In the genomic region with DNA sequence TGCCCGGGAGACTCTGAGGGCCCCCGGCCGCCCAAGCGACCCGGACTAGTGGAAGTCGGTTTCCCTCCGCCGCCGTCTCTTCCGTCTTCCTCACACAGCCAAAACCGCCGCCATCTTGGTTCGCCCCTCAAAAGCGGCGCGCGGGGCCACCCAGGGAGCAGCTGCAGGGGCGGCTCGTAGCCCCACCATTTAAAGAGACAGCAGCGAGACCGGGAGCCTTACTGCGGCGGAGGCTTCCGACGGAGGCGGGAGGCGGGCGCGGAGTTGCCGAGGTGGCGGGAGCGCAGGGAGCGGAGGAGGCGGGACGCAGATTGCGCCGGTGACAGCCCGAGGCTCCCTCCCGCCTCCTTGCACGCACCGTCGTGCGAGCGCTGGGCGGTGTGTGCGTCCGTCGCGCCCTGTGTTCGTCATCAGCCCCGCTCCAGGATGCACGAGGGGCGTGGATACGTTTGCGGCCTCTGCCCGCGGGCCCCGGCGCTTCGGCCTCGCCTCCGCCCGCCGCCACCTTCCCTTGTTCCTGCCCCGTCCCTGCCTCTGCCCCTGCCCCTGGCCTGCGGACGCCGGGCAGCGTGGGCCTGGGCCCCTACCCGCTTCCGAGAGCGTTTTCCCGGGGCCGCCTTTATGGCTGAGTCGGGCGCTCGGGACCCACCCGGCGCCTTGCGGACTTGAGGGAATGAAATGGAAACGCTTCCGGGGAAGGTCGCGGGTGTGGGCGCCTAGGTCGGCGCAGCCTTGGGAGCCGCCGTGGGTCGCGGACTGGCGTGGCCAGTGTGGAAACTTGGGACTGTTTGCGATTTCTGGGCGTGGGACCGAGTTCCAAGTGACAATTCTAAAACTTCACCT, we compare ENCODE assay signal across 1 cellular context.
A peak's percentile ranks its signal among the peaks of the same experiment; 100 is the strongest.
TF ChIP-seq lines count a peak whose summit lies in the region.

A gene (minus strand): TSS at position 140 of the 843 bp plus-strand sequence. CDS start 663 bp downstream, outside the sequence.

TF ChIP-seq in A549, 52 proteins besides CTCF, POLR2A, EP300 and RAD21 (continued from another document):
- TF ChIP-seq, protein P1, sequence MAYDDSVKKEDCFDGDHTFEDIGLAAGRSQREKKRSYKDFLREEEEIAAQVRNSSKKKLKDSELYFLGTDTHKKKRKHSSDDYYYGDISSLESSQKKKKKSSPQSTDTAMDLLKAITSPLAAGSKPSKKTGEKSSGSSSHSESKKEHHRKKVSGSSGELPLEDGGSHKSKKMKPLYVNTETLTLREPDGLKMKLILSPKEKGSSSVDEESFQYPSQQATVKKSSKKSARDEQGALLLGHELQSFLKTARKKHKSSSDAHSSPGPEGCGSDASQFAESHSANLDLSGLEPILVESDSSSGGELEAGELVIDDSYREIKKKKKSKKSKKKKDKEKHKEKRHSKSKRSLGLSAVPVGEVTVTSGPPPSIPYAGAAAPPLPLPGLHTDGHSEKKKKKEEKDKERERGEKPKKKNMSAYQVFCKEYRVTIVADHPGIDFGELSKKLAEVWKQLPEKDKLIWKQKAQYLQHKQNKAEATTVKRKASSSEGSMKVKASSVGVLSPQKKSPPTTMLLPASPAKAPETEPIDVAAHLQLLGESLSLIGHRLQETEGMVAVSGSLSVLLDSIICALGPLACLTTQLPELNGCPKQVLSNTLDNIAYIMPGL (CRISPR knock-in tag; IDR thresholded peaks at IDR 0.05; ENCODE audit: borderline replicate concordance): 0 out of 2 replicates have a peak, but pooled peaks have one; percentile 58
- TF ChIP-seq CEBPB (IDR thresholded peaks at IDR 0.05): no peak; a peak in 1 of 4 replicates
- TF ChIP-seq, protein P2, sequence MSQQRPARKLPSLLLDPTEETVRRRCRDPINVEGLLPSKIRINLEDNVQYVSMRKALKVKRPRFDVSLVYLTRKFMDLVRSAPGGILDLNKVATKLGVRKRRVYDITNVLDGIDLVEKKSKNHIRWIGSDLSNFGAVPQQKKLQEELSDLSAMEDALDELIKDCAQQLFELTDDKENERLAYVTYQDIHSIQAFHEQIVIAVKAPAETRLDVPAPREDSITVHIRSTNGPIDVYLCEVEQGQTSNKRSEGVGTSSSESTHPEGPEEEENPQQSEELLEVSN (IDR thresholded peaks at IDR 0.05; ENCODE audit: borderline replicate concordance, low read depth): peak; percentile 87; the same call in 1 of the 2 replicates
- TF ChIP-seq JUNB (IDR thresholded peaks at IDR 0.05): no peak
- TF ChIP-seq MAFK (IDR thresholded peaks at IDR 0.05; ENCODE audit: partially characterized antibody): peak; percentile 3
- no peak; the same call in 1 of the 2 replicates for TF ChIP-seq ZSCAN20 (CRISPR knock-in tag; IDR thresholded peaks at IDR 0.05)
- TF ChIP-seq, protein P3, sequence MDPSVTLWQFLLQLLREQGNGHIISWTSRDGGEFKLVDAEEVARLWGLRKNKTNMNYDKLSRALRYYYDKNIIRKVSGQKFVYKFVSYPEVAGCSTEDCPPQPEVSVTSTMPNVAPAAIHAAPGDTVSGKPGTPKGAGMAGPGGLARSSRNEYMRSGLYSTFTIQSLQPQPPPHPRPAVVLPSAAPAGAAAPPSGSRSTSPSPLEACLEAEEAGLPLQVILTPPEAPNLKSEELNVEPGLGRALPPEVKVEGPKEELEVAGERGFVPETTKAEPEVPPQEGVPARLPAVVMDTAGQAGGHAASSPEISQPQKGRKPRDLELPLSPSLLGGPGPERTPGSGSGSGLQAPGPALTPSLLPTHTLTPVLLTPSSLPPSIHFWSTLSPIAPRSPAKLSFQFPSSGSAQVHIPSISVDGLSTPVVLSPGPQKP (IDR thresholded peaks at IDR 0.05; ENCODE audit: low read depth, low read length): no peak
- TF ChIP-seq FOSB (CRISPR knock-in tag; IDR thresholded peaks at IDR 0.05): no peak
- no peak for TF ChIP-seq FOSL2 (IDR thresholded peaks at IDR 0.05)
- no peak for TF ChIP-seq FOSL2 (CRISPR knock-in tag; IDR thresholded peaks at IDR 0.05)
- TF ChIP-seq, protein P4, sequence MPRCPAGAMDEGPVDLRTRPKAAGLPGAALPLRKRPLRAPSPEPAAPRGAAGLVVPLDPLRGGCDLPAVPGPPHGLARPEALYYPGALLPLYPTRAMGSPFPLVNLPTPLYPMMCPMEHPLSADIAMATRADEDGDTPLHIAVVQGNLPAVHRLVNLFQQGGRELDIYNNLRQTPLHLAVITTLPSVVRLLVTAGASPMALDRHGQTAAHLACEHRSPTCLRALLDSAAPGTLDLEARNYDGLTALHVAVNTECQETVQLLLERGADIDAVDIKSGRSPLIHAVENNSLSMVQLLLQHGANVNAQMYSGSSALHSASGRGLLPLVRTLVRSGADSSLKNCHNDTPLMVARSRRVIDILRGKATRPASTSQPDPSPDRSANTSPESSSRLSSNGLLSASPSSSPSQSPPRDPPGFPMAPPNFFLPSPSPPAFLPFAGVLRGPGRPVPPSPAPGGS (IDR thresholded peaks at IDR 0.05): peak; percentile 79; the same call in 2 of the 3 replicates
- TF ChIP-seq MYC (IDR thresholded peaks at IDR 0.05; ENCODE audit: borderline replicate concordance, low read length): peak; percentile 79; the same call in 1 of the 2 replicates
- no peak for TF ChIP-seq NFE2L2 (conservative IDR thresholded peaks at IDR 0.05; ENCODE audit: low read length)
- no peak for TF ChIP-seq SMC3 (IDR thresholded peaks at IDR 0.05)
- peak; percentile 70 for TF ChIP-seq KDM5A (IDR thresholded peaks at IDR 0.05)
- TF ChIP-seq, protein P5, sequence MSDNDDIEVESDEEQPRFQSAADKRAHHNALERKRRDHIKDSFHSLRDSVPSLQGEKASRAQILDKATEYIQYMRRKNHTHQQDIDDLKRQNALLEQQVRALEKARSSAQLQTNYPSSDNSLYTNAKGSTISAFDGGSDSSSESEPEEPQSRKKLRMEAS (IDR thresholded peaks at IDR 0.05): peak; percentile 97
- no peak for TF ChIP-seq CBX8 (IDR thresholded peaks at IDR 0.05)
- TF ChIP-seq HOXB5 (CRISPR knock-in tag; IDR thresholded peaks at IDR 0.05): peak; percentile 78; the same call in 1 of the 2 replicates
- peak; percentile 51; the same call in 1 of the 2 replicates for TF ChIP-seq RFX5 (IDR thresholded peaks at IDR 0.05)
- TF ChIP-seq HOXB13 (CRISPR knock-in tag; IDR thresholded peaks at IDR 0.05; ENCODE audit: low read depth): no peak
